Comparison of ENCODE assay signal across 15 cellular contexts in genomic region chr4:154368060-154368459, GRCh38.
A peak's percentile ranks its signal among the peaks of the same experiment; 100 is the strongest.
DNase-seq lines count a peak whose midpoint lies in the region; ATAC-seq lines count a peak whose summit lies in the region.
"Had no signal": no experiment of that assay in that cellular context is flagged by ENCODE, and none has a peak within 500 bp of the region (broad histone marks: within the 10 kb centered on the region; RNA-seq: fewer than 3 reads in every experiment).

No MANE protein-coding gene starts in this region.

- H3K4me2 ChIP-seq in Karpas-422 (ENCODE audit: low read depth, low read length, poor library complexity, severe bottlenecking) = no peak overlapping the region

- H3K4me3 ChIP-seq in Karpas-422 (ENCODE audit: low read length) = no peak overlapping the region
- H3K4me3 ChIP-seq: lower lobe of right lung, vagina had no signal

- H3K36me3 ChIP-seq in Karpas-422 (ENCODE audit: insufficient read depth, low read length) = no peaks in the 10 kb centered on the region
- H3K36me3 ChIP-seq: lower lobe of right lung, vagina had no signal

- H3K9ac ChIP-seq in Karpas-422 (ENCODE audit: low read length) = no peak overlapping the region

- no peaks in the 10 kb centered on the region for H3K79me2 ChIP-seq in Karpas-422 (ENCODE audit: low read length)

- no peak overlapping the region for H3K27ac ChIP-seq in Karpas-422 (ENCODE audit: low read length)
- H3K27ac ChIP-seq: lower lobe of right lung, vagina had no signal

- no peak for DNase-seq in Karpas-422
- no peak for DNase-seq in epidermal melanocyte (ENCODE audit: insufficient read length, low spot score)
- no peak for DNase-seq in NCI-H2081 (lab: John Stamatoyannopoulos, UW)
- DNase-seq in NCI-H1694 (lab: John Stamatoyannopoulos, UW) = no peak
- DNase-seq: activated CD4-positive, CD25-positive, alpha-beta regulatory T cell; lower lobe of right lung; NCI-H524 treated with DMSO at 0.1 percent for 48 hours; nucleus accumbens; stimulated activated CD4-positive, alpha-beta T cell treated with anti-CD3 and anti-CD28 coated beads, Interleukin-12 subunit alpha, Interleukin-12 subunit beta, amount 100 ng/mL, for 4 hours; stimulated activated CD8-positive, alpha-beta memory T cell treated with anti-CD3 and anti-CD28 coated beads, Interleukin-4, amount 100 ng/mL, for 48 hours had no signal

- no peaks in the 10 kb centered on the region for H3K9me3 ChIP-seq in Karpas-422 (ENCODE audit: low read length)
- H3K9me3 ChIP-seq: lower lobe of right lung, vagina had no signal

- H3K9me2 ChIP-seq in Karpas-422 (replicated peaks; ENCODE audit: insufficient read depth, low read length) = no peaks in the 10 kb centered on the region

- H4K20me1 ChIP-seq in Karpas-422 (ENCODE audit: insufficient read depth, low read depth, low read length) = no peaks in the 10 kb centered on the region

- H3K27me3 ChIP-seq in Karpas-422 (ENCODE audit: low read length) = peaks cover 3% of the 10 kb centered on the region; the same call in 1 of the 2 replicates
- H3K27me3 ChIP-seq: vagina had no signal

- H3K4me1 ChIP-seq in Karpas-422 (ENCODE audit: low read length) = peaks cover 10% of the 10 kb centered on the region
- H3K4me1 ChIP-seq: lower lobe of right lung, vagina had no signal

- ATAC-seq in GM18498 (IDR thresholded peaks at IDR 0.05; ENCODE audit: unreplicated experiment) = peak; percentile 81
- peak; percentile 77 for ATAC-seq in GM19438 (IDR thresholded peaks at IDR 0.05; ENCODE audit: low read depth, unreplicated experiment)
- ATAC-seq in HG02840 (IDR thresholded peaks at IDR 0.05; ENCODE audit: low FRiP score, unreplicated experiment) = peak; percentile 63
- no peak for ATAC-seq in GM19035 (IDR thresholded peaks at IDR 0.05; ENCODE audit: unreplicated experiment)
- ATAC-seq: lower lobe of right lung had no signal

- peak overlapping the region; percentile 23; the same call in 1 of the 2 replicates for H2AFZ ChIP-seq in Karpas-422 (ENCODE audit: low read length)
